Comparison of ENCODE assay signal across 12 cellular contexts in genomic region chr6:15880262-15880973, GRCh38.
DNase-seq lines count a peak whose midpoint lies in the region; ATAC-seq, FAIRE-seq and TF ChIP-seq lines count a peak whose summit lies in the region.
"Had no signal": no experiment of that assay in that cellular context is flagged by ENCODE, and none has a peak within 500 bp of the region (broad histone marks: within the 10 kb centered on the region; RNA-seq: fewer than 3 reads in every experiment).

No MANE protein-coding gene starts in this region.

- in situ Hi-C loops in K562 (cut with MboI) = no loop called here

- no TSS peak for BruUV-seq in K562 (replicated peaks; lab: Mats Ljungman, UMichigan)

- H3K27me3 Mint-ChIP-seq in activated T-cell treated with anti-CD3 and anti-CD28 coated beads, Interleukin-2, amount 50 U/mL, for 24 hours = no peaks in the 10 kb centered on the region
- no peaks in the 10 kb centered on the region for H3K27me3 Mint-ChIP-seq in stimulated activated naive B cell treated with anti-CD40 and anti-IgM and Interleukin-4, amounts not matched to agents 10 μg/mL and 1 μg/mL and 100 μg/mL, for 72 hours
- H3K27me3 Mint-ChIP-seq: T-cell had no signal

- H3K36me3 Mint-ChIP-seq in activated T-cell treated with anti-CD3 and anti-CD28 coated beads, Interleukin-2, amount 50 U/mL, for 24 hours (ENCODE audit: low read depth) = no peaks in the 10 kb centered on the region
- H3K36me3 Mint-ChIP-seq in stimulated activated naive B cell treated with anti-CD40 and anti-IgM and Interleukin-4, amounts not matched to agents 10 μg/mL and 1 μg/mL and 100 μg/mL, for 72 hours = peaks cover 3% of the 10 kb centered on the region in 2 donors
- H3K36me3 Mint-ChIP-seq: brain, T-cell had no signal

- FAIRE-seq in K562 (lab: Jason Lieb, UNC) = no peak

- H3K9me3 ChIP-seq in K562 (replicated peaks; ENCODE audit: control insufficient read depth, insufficient read depth, low read depth, low read length) = no peaks in the 10 kb centered on the region
- H3K9me3 ChIP-seq: tibial artery had no signal

- no peaks in the 10 kb centered on the region for H4K20me1 ChIP-seq in K562 (replicated peaks; ENCODE audit: control insufficient read depth, insufficient read depth, low read length)

- peak overlapping the region; percentile 64 for H2AFZ ChIP-seq in K562 (ENCODE audit: low read depth, low read length)

- H3K27ac ChIP-seq in K562 (ENCODE audit: extremely low read depth, low read depth, low read length) = no peak overlapping the region
- H3K27ac ChIP-seq: tibial artery had no signal

- no peaks in the 10 kb centered on the region for H3K79me2 ChIP-seq in K562 (ENCODE audit: control insufficient read depth, insufficient read depth, low read length)

- H3K4me2 ChIP-seq in K562 (ENCODE audit: insufficient read depth, low read length) = peak overlapping the region; percentile 4; the same call in 1 of the 2 replicates

- no peaks in the 10 kb centered on the region for H3K9me3 Mint-ChIP-seq in activated T-cell treated with anti-CD3 and anti-CD28 coated beads, Interleukin-2, amount 50 U/mL, for 24 hours
- H3K9me3 Mint-ChIP-seq in stimulated activated naive B cell treated with anti-CD40 and anti-IgM and Interleukin-4, amounts not matched to agents 10 μg/mL and 1 μg/mL and 100 μg/mL, for 72 hours = peaks cover under 1 to 3% of the 10 kb centered on the region in 2 donors
- H3K9me3 Mint-ChIP-seq: brain, T-cell had no signal

- H3K9me1 ChIP-seq in K562 (ENCODE audit: control insufficient read depth, insufficient read depth, low read length) = no peaks in the 10 kb centered on the region

- H3K4me3 Mint-ChIP-seq in activated T-cell treated with anti-CD3 and anti-CD28 coated beads, Interleukin-2, amount 50 U/mL, for 24 hours = no peak overlapping the region
- H3K4me3 Mint-ChIP-seq in stimulated activated naive B cell treated with anti-CD40 and anti-IgM and Interleukin-4, amounts not matched to agents 10 μg/mL and 1 μg/mL and 100 μg/mL, for 72 hours = peak overlapping the region; percentile 57 to 75
- H3K4me3 Mint-ChIP-seq: brain, T-cell had no signal

- TF ChIP-seq CTCF in K562 (IDR thresholded peaks at IDR 0.05 in 2 of 3, conservative IDR thresholded peaks at IDR 0.05 in 1 of 3; ENCODE audit: insufficient read depth in 2 of 3, low read depth in 1 of 3, low read length in 3 of 3) = 0 out of 6 replicates have a peak, but pooled peaks of 1 of the 3 experiments have one; percentile 11

- no peak overlapping the region; a peak in 1 of 4 replicates for H3K9ac ChIP-seq in K562 (ENCODE audit: insufficient read depth in 1 of 2, low read depth in 2 of 2, low read length in 2 of 2)

- no peak for TF ChIP-seq EP300 in K562 (IDR thresholded peaks at IDR 0.05; ENCODE audit: low read length)

- no peaks in the 10 kb centered on the region for H3K36me3 ChIP-seq in K562 (ENCODE audit: control insufficient read depth, insufficient read depth, low read length)
- H3K36me3 ChIP-seq: tibial artery had no signal

- ATAC-seq in HG02571 (IDR thresholded peaks at IDR 0.05; ENCODE audit: unreplicated experiment) = peak; percentile 12
- ATAC-seq in K562 = peak; percentile 67
- no peak for ATAC-seq in stimulated activated naive B cell treated with anti-CD40 and anti-IgM and Interleukin-4, amounts not matched to agents 10 μg/mL and 1 μg/mL and 100 μg/mL, for 72 hours (replicated peaks)

- DNase-seq in activated T-cell treated with anti-CD3 and anti-CD28 coated beads, Interleukin-2, amount 50 U/mL, for 24 hours = no peak
- no peak for DNase-seq in activated T-cell treated with anti-CD3 and anti-CD28 coated beads, Interleukin-2, amount 50 U/mL, for 1 hour
- DNase-seq in K562 (ENCODE audit: extremely low read depth in 1 of 4, low spot score in 3 of 4) (no peak), AML-193 (lab: John Stamatoyannopoulos, UW) (no peak), putamen (ENCODE audit: low spot score) (no peak), inferior parietal cortex (ENCODE audit: extremely low spot score) (no peak)
- no peak for DNase-seq in stimulated activated naive B cell treated with anti-CD40 and anti-IgM and Interleukin-4, amounts not matched to agents 10 μg/mL and 1 μg/mL and 100 μg/mL, for 72 hours
- DNase-seq: occipital lobe had no signal

- peaks cover 0 to 11% of the 10 kb centered on the region in 2 experiments; a peak in 4 of 5 replicates for H3K4me1 ChIP-seq in K562 (replicated peaks in 1 of 2; ENCODE audit: control insufficient read depth in 2 of 2, insufficient read depth in 2 of 2, low read length in 2 of 2)

- no peak overlapping the region for H3K4me3 ChIP-seq in K562
- H3K4me3 ChIP-seq: tibial artery had no signal

- POLR2A ChIA-PET in K562 (lab: Yijun Ruan, JAX) = interaction anchor here (0.7 to 2.1 kb wide), 6 partner anchors 18 to 251 kb away, joined by 3 to 8 read pairs (median 3); partner anchors contain the start of gene MYLIP

- TF ChIP-seq RAD21 in K562 (CRISPR knock-in tag; conservative IDR thresholded peaks at IDR 0.05 in 1 of 2, IDR thresholded peaks at IDR 0.05 in 1 of 2) = no peak

- intact Hi-C loops in K562 (cut with micrococcal nuclease) = no loop called here

- H3K27ac Mint-ChIP-seq in activated T-cell treated with anti-CD3 and anti-CD28 coated beads, Interleukin-2, amount 50 U/mL, for 24 hours = peak overlapping the region; percentile 93
- peak overlapping the region; percentile 63 for H3K27ac Mint-ChIP-seq in stimulated activated naive B cell treated with anti-CD40 and anti-IgM and Interleukin-4, amounts not matched to agents 10 μg/mL and 1 μg/mL and 100 μg/mL, for 72 hours

- TF ChIP-seq POLR2A in K562 (conservative IDR thresholded peaks at IDR 0.05) = no peak

- H3K27me3 ChIP-seq in K562 (ENCODE audit: control insufficient read depth in 2 of 2, insufficient read depth in 2 of 2, low read length in 2 of 2) = no peaks in the 10 kb centered on the region
- H3K27me3 ChIP-seq: tibial artery had no signal

- CTCF ChIA-PET in K562 (lab: Yijun Ruan, JAX; ENCODE audit: low intra/inter-chr PET ratio) = interaction anchor here (0.6 kb wide), 1 partner anchor 9 kb away, joined by 3 read pairs; no protein-coding TSS in a partner anchor

- peaks cover 42% of the 10 kb centered on the region for H3K4me1 Mint-ChIP-seq in activated T-cell treated with anti-CD3 and anti-CD28 coated beads, Interleukin-2, amount 50 U/mL, for 24 hours (ENCODE audit: low read depth)
- peaks cover 48 to 79% of the 10 kb centered on the region in 2 donors for H3K4me1 Mint-ChIP-seq in stimulated activated naive B cell treated with anti-CD40 and anti-IgM and Interleukin-4, amounts not matched to agents 10 μg/mL and 1 μg/mL and 100 μg/mL, for 72 hours

- WGBS in K562 (ENCODE audit: insufficient coverage, low coverage, missing lambda C conversion rate) = 62% methylated on average over 4 of the region's 4 CpGs

TF ChIP-seq in K562, 482 proteins besides CTCF, POLR2A, EP300 and RAD21 (continues in another document):
- TF ChIP-seq ELF1 (tag; IDR thresholded peaks at IDR 0.05) (no peak), CHD4 (IDR thresholded peaks at IDR 0.05; ENCODE audit: insufficient read depth, insufficient replicate concordance, low read depth, low read length, poor library complexity, severe bottlenecking) (no peak), ZSCAN32 (CRISPR knock-in tag; IDR thresholded peaks at IDR 0.05) (peak; percentile 23; the same call in 1 of the 2 replicates), ATF4 (CRISPR knock-in tag; IDR thresholded peaks at IDR 0.05) (peak; percentile 71), ESRRA (IDR thresholded peaks at IDR 0.05; ENCODE audit: borderline replicate concordance, low read depth) (0 out of 2 replicates have a peak, but pooled peaks have one; percentile 3), TRIM24 (IDR thresholded peaks at IDR 0.05) (peak in 1 of 2 experiments; percentile 52; a peak in 1 of 4 replicates), ZNF384 (IDR thresholded peaks at IDR 0.05; ENCODE audit: low read depth, low read length) (0 out of 2 replicates have a peak, but pooled peaks have one; percentile 37), CREB1 (IDR thresholded peaks at IDR 0.05) (no peak), CREB1 (CRISPR knock-in tag; IDR thresholded peaks at IDR 0.05) (0 out of 2 replicates have a peak, but pooled peaks have one; percentile 8), CTBP1 (IDR thresholded peaks at IDR 0.05; ENCODE audit: borderline replicate concordance) (0 out of 2 replicates have a peak, but pooled peaks have one; percentile 2), NR2C1 (IDR thresholded peaks at IDR 0.05) (no peak), NR2C1 (tag; IDR thresholded peaks at IDR 0.05) (0 out of 2 replicates have a peak, but pooled peaks have one; percentile 9), RFX7 (CRISPR knock-in tag; IDR thresholded peaks at IDR 0.05) (no peak), CREBBP (IDR thresholded peaks at IDR 0.05; ENCODE audit: low read depth, low read length) (no peak), ATF3 (IDR thresholded peaks at IDR 0.05) (peak; percentile 90), ATF3 (CRISPR knock-in tag; conservative IDR thresholded peaks at IDR 0.05) (no peak), ZNF175 (CRISPR knock-in tag; IDR thresholded peaks at IDR 0.05; ENCODE audit: low read depth) (0 out of 2 replicates have a peak, but pooled peaks have one; percentile 3)
- TF ChIP-seq, protein P1, sequence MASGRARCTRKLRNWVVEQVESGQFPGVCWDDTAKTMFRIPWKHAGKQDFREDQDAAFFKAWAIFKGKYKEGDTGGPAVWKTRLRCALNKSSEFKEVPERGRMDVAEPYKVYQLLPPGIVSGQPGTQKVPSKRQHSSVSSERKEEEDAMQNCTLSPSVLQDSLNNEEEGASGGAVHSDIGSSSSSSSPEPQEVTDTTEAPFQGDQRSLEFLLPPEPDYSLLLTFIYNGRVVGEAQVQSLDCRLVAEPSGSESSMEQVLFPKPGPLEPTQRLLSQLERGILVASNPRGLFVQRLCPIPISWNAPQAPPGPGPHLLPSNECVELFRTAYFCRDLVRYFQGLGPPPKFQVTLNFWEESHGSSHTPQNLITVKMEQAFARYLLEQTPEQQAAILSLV (tag; IDR thresholded peaks at IDR 0.05) = peak; percentile 61; the same call in 1 of the 2 replicates

Comparison
In these comparisons a context has a peak if more than half of its experiments do, and no peak if none do; other contexts are left out.
1. ATAC-seq: peak in HG02571 (single experiment) and K562 (single experiment); none in stimulated activated naive B cell treated with anti-CD40 and anti-IgM and Interleukin-4, amounts not matched to agents 10 μg/mL and 1 μg/mL and 100 μg/mL, for 72 hours (0 of 2).